In the genomic region with DNA sequence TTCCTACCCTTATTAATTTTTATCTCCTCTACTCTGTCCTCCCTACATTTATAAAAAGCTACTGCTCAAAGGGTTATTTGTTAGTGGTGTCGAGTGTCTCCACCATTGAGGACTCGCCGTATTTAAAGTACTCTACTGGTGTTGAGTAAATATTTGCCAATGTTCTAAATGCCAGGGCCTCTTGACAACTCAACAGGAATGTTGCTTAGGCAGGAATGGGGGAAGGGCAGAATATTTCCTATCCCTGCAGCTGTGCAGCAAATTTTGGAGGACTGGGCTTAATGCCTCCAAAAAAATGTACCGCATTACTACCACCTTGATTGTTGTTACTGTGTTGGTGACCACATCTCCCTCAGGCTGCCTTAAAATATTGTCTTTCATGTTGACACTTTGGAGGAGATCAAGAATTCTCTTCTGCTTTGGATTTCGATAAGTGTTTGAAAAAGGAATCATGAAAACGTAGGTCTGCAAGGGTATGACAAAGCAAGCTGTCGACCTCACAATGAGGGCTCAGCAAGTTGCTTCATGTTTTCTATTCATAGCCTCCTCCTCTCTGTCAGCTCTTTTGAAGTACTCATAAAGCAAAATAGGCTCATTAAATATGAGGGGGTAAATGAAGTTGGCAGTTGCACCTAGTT, we compare ENCODE assay signal across 8 cellular contexts.
DNase-seq lines count a peak whose midpoint lies in the region; ATAC-seq and TF ChIP-seq lines count a peak whose summit lies in the region.

No MANE protein-coding gene starts in this region.

- peaks cover 25% of the 10 kb centered on the region for H3K4me1 ChIP-seq in HUES6 (ENCODE audit: control insufficient read depth, insufficient read depth, low read length)

- no peaks in the 10 kb centered on the region for H3K4me1 Mint-ChIP-seq in T-helper 17 cell

- H3K4me3 Mint-ChIP-seq in T-helper 17 cell: no peak overlapping the region

- ATAC-seq in GM18505 (IDR thresholded peaks at IDR 0.05; ENCODE audit: unreplicated experiment): no peak
- no peak for ATAC-seq in GM18498 (IDR thresholded peaks at IDR 0.05; ENCODE audit: unreplicated experiment)
- no peak for ATAC-seq in T-helper 17 cell

- H3K9me3 ChIP-seq in HUES6 (ENCODE audit: control insufficient read depth, insufficient read depth, low read depth, low read length) (no peaks in the 10 kb centered on the region), T-helper 17 cell (ENCODE audit: control insufficient read depth, low read length, poor library complexity, severe bottlenecking) (no peaks in the 10 kb centered on the region)

- no peaks in the 10 kb centered on the region for H3K36me3 Mint-ChIP-seq in T-helper 17 cell (ENCODE audit: low read depth)

- H3K27ac Mint-ChIP-seq in T-helper 17 cell: no peak overlapping the region

- no peaks in the 10 kb centered on the region for H3K27me3 Mint-ChIP-seq in T-helper 17 cell

- H3K4me3 ChIP-seq in HUES6 (ENCODE audit: low read depth, low read length): peak overlapping the region; percentile 19; the same call in 1 of the 2 replicates

- no peak overlapping the region; the same call in 1 of the 2 replicates for H3K27ac ChIP-seq in HUES6 (ENCODE audit: low read depth, low read length)

- DNase-seq in NCI-H748 treated with DMSO at 0.1 percent for 48 hours (lab: John Stamatoyannopoulos, UW) (peak; percentile 83), fibroblast of peridontal ligament (ENCODE audit: extremely low read depth) (peak; percentile 60), retina (peak; percentile 10), T-helper 17 cell (no peak)
- DNase-seq in activated CD4-positive, CD25-positive, alpha-beta regulatory T cell (lab: John Stamatoyannopoulos, UW): no peak

- H3K9ac ChIP-seq in HUES6 (ENCODE audit: low read length): no peak overlapping the region

- no peaks in the 10 kb centered on the region for H3K36me3 ChIP-seq in HUES6 (ENCODE audit: control insufficient read depth, insufficient read depth, low read length)

- no peak for TF ChIP-seq POLR2A in GM18505 (IDR thresholded peaks at IDR 0.05; ENCODE audit: borderline replicate concordance, extremely low read depth, insufficient read depth, insufficient read length)

- no peaks in the 10 kb centered on the region for H3K27me3 ChIP-seq in HUES6 (ENCODE audit: control insufficient read depth, insufficient read depth, low read length)

Comparison
In these comparisons a context has a peak if more than half of its experiments do, and no peak if none do; other contexts are left out.
1. DNase-seq: peak in NCI-H748 treated with DMSO at 0.1 percent for 48 hours (single experiment), fibroblast of peridontal ligament (single experiment) and retina (single experiment); none in T-helper 17 cell (0 of 3) and activated CD4-positive, CD25-positive, alpha-beta regulatory T cell (0 of 4).